ENCODE assay signal across 27 cellular contexts in the genomic region with DNA sequence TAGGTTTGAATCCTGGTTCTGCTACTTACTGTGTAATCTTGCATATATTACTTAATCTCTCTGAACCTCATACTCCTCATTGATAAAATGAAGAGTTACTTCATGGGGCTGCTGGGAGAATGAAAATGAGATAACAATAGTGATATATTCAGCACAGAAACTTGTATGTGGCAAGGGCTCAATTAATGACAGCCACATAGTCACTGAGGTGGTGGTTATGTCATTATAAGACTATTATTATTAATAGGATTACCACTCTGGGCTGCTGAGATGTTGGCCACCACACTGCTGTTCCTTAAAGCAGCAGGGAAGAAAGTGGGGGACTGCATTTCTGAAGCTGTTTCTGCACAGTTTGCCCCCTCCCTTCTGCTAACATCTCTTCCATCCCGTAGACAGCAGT.
DNase-seq lines count a peak whose midpoint lies in the region; ATAC-seq, FAIRE-seq and TF ChIP-seq lines count a peak whose summit lies in the region.
"Had no signal": no experiment of that assay in that cellular context is flagged by ENCODE, and none has a peak within 500 bp of the region (broad histone marks: within the 10 kb centered on the region; RNA-seq: fewer than 3 reads in every experiment).

No MANE protein-coding gene starts in this region.

- WGBS in pancreas, 2 donors, result 67 to 88% methylated on average over 1 of the region's 1 CpG

- no peaks in the 10 kb centered on the region for H4K20me1 ChIP-seq in Karpas-422 (ENCODE audit: insufficient read depth, low read depth, low read length)

- no peaks in the 10 kb centered on the region for H3K9me2 ChIP-seq in Karpas-422 (replicated peaks; ENCODE audit: insufficient read depth, low read length)

- peak overlapping the region in 2 of 5 donors; percentile 48 to 55 for H3K9ac ChIP-seq in subcutaneous abdominal adipose tissue (ENCODE audit: low read length in 5 of 5)
- H3K9ac ChIP-seq in Karpas-422 (ENCODE audit: low read length), result no peak overlapping the region

- intact Hi-C loops in pancreas (cut with DNase I), result no loop called here

- ATAC-seq in GM19395 (IDR thresholded peaks at IDR 0.05; ENCODE audit: unreplicated experiment), result no peak
- ATAC-seq in pancreas, result no peak
- no peak for ATAC-seq in GM19452 (IDR thresholded peaks at IDR 0.05; ENCODE audit: unreplicated experiment)
- ATAC-seq: naive thymus-derived CD4-positive, alpha-beta T cell; stimulated activated naive CD8-positive, alpha-beta T cell treated with anti-CD3 and anti-CD28 coated beads, Interleukin-15, Interleukin-2, amounts not matched to agents 100 U/mL and 50 U/mL, for 24 hours had no signal

- no peak overlapping the region for H2AFZ ChIP-seq in Karpas-422 (ENCODE audit: low read length)

- FAIRE-seq in D721Med (lab: Jason Lieb, UNC) (peak; percentile 32), pancreas (lab: Jason Lieb, UNC) (no peak)
- FAIRE-seq: colon, keratinocyte had no signal

- H3K4me2 ChIP-seq in Karpas-422 (ENCODE audit: low read depth, low read length, poor library complexity, severe bottlenecking), result no peak overlapping the region
- H3K4me2 ChIP-seq: smooth muscle cell had no signal

- H3K36me3 ChIP-seq in right atrium auricular region, result peaks cover 75% of the 10 kb centered on the region
- H3K36me3 ChIP-seq in subcutaneous abdominal adipose tissue (ENCODE audit: control insufficient read depth in 5 of 5, insufficient read depth in 5 of 5, low read length in 5 of 5), result peaks cover 21 to 41% (median 25%) of the 10 kb centered on the region in 5 donors
- no peaks in the 10 kb centered on the region for H3K36me3 ChIP-seq in pancreas
- H3K36me3 ChIP-seq in Karpas-422 (ENCODE audit: insufficient read depth, low read length), result no peaks in the 10 kb centered on the region
- H3K36me3 ChIP-seq: BE2C, SJCRH30 had no signal

- H3K27ac ChIP-seq in angular gyrus (ENCODE audit: low read depth, low read length), result peak overlapping the region; percentile 15
- peak overlapping the region; percentile 95 to 99 for H3K27ac ChIP-seq in right atrium auricular region
- H3K27ac ChIP-seq in subcutaneous abdominal adipose tissue (ENCODE audit: low read depth, low read length), result peak overlapping the region; percentile 99
- no peak overlapping the region for H3K27ac ChIP-seq in pancreas
- H3K27ac ChIP-seq in Karpas-422 (ENCODE audit: low read length), result no peak overlapping the region
- H3K27ac ChIP-seq: SJCRH30 had no signal

- no peaks in the 10 kb centered on the region for H3K9me3 ChIP-seq in right atrium auricular region
- H3K9me3 ChIP-seq in subcutaneous abdominal adipose tissue (ENCODE audit: control insufficient read depth in 5 of 5, low read length in 5 of 5), result no peaks in the 10 kb centered on the region
- no peaks in the 10 kb centered on the region for H3K9me3 ChIP-seq in pancreas
- H3K9me3 ChIP-seq in Karpas-422 (ENCODE audit: low read length), result no peaks in the 10 kb centered on the region
- H3K9me3 ChIP-seq: BE2C, SJCRH30, tibial nerve had no signal

- no peaks in the 10 kb centered on the region for H3K27me3 ChIP-seq in right atrium auricular region
- no peaks in the 10 kb centered on the region for H3K27me3 ChIP-seq in subcutaneous abdominal adipose tissue (ENCODE audit: control insufficient read depth in 5 of 5, insufficient read depth in 4 of 5, low read length in 5 of 5)
- H3K27me3 ChIP-seq in pancreas, result no peaks in the 10 kb centered on the region
- no peaks in the 10 kb centered on the region for H3K27me3 ChIP-seq in Karpas-422 (ENCODE audit: low read length)
- H3K27me3 ChIP-seq: BE2C, SJCRH30, tibial nerve had no signal

- H3K79me2 ChIP-seq in Karpas-422 (ENCODE audit: low read length), result no peaks in the 10 kb centered on the region

- TF ChIP-seq CTCF in D721Med (IDR thresholded peaks at IDR 0.05; ENCODE audit: insufficient read depth, missing control alignments) (no peak), right atrium auricular region (IDR thresholded peaks at IDR 0.05) (no peak), pancreas (IDR thresholded peaks at IDR 0.05) (no peak)

- no peak for DNase-seq in D721Med (ENCODE audit: insufficient read length, low spot score)
- no peak for DNase-seq in right atrium auricular region (ENCODE audit: low spot score)
- no peak for DNase-seq in pancreas
- DNase-seq in Karpas-422, result no peak
- DNase-seq: activated CD4-positive, alpha-beta memory T cell treated with anti-CD3 and anti-CD28 coated beads, Interleukin-2, amount 10 ng/mL, durations not matched to agents 7 days and 5 days; activated CD8-positive, alpha-beta memory T cell treated with anti-CD3 and anti-CD28 coated beads, Interleukin-2, amount 50 U/mL, for 4 hours; activated naive CD4-positive, alpha-beta T cell treated with Interleukin-2 at 50 U/mL for 16 hours; BE2C; DMS153; effector CD8-positive, alpha-beta T cell; glutamatergic neuron; IMR-90; naive thymus-derived CD4-positive, alpha-beta T cell; NCI-H748 treated with DMSO at 0.1 percent for 48 hours; stimulated activated CD4-positive, alpha-beta T cell treated with anti-CD3 and anti-CD28 coated beads, Interleukin-1b, Interleukin-23, amount 100 ng/mL, for 48 hours; stimulated activated naive CD8-positive, alpha-beta T cell treated with anti-CD3 and anti-CD28 coated beads, Interleukin-15, Interleukin-2, amounts not matched to agents 100 U/mL and 50 U/mL, for 24 hours; T-helper 9 cell had no signal

- H3K4me1 ChIP-seq in right atrium auricular region, result peaks cover 0 to 79% of the 10 kb centered on the region in 2 donors
- peaks cover 5 to 94% (median 90%) of the 10 kb centered on the region in 5 donors for H3K4me1 ChIP-seq in subcutaneous abdominal adipose tissue (ENCODE audit: control insufficient read depth in 5 of 5, insufficient read depth in 5 of 5, low read length in 5 of 5)
- H3K4me1 ChIP-seq in pancreas, result peaks cover 17 to 34% (median 21%) of the 10 kb centered on the region in 3 donors
- no peaks in the 10 kb centered on the region for H3K4me1 ChIP-seq in Karpas-422 (ENCODE audit: low read length)
- H3K4me1 ChIP-seq: BE2C, SJCRH30 had no signal

- H3K4me3 ChIP-seq in right atrium auricular region (no peak overlapping the region), subcutaneous abdominal adipose tissue (ENCODE audit: low read depth in 1 of 5, low read length in 5 of 5) (no peak overlapping the region), pancreas (no peak overlapping the region), Karpas-422 (ENCODE audit: low read length) (no peak overlapping the region)
- H3K4me3 ChIP-seq: lung, SJCRH30, smooth muscle cell, tibial nerve had no signal

Comparison
In these comparisons a context has a peak if more than half of its experiments do, and no peak if none do; other contexts are left out.
1. H3K27ac ChIP-seq: peak in angular gyrus (single experiment), right atrium auricular region (2 of 2) and subcutaneous abdominal adipose tissue (single experiment); none in pancreas (0 of 4) and Karpas-422 (single experiment).